In the genomic region with DNA sequence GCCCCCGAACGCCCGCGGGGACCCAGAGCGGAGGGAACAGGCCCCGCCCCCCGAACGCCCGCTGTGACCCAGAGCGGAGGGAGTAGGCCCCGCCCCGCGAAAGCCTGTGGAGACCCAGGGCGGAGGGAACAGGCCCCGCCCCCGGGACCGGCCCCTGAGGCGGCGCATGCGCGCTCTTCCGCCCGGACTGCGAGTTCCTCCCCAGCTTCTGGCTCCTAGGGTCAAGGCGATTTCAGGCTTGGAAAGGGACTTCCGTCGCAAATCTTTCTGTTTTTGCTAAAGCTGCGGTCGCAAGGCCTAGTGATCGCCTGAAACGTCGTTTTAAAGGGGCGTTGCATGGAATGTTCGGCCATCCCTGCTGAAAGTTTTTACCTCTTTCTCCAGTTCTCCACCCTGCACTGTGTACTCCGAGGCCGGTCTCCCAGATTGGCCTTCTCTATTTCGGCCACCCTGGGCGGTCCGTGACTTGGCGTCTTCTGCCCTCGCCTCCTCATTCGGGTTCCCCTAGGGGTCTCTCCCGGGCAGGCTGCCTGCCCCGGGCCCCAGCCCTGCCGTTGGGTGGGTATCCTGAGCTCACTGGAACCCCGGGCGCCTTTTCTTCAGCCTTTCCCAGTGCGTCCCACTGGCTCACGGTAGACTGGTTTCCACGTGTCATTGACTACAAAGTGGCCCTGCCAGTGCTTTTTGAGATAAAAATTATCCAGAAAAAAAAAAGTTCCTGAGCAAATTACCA, we compare ENCODE assay signal across 8 cellular contexts. TPM values are rescaled to one million over a fixed set of nuclear protein-coding genes. Genes with fewer than 3 reads are reported as not detected.
DNase-seq lines count a peak whose midpoint lies in the region; ATAC-seq and TF ChIP-seq lines count a peak whose summit lies in the region.

No MANE protein-coding gene starts in this region.

- H3K4me3 ChIP-seq in BJ (ENCODE audit: low read depth, low read length) (peak overlapping the region; percentile 76), colonic mucosa (peak overlapping the region; percentile 79)

- peak; percentile 77 for ATAC-seq in HG03457 (IDR thresholded peaks at IDR 0.05; ENCODE audit: unreplicated experiment)

- no peaks in the 10 kb centered on the region for H3K27me3 ChIP-seq in BJ (ENCODE audit: control insufficient read depth, insufficient read depth, low read length)
- H3K27me3 ChIP-seq in colonic mucosa, result no peaks in the 10 kb centered on the region

- intact Hi-C loops in colonic mucosa (cut with DNase I), result no loop called here

- no peaks in the 10 kb centered on the region for H3K36me3 ChIP-seq in BJ (ENCODE audit: control insufficient read depth, insufficient read depth, low read length)
- H3K36me3 ChIP-seq in colonic mucosa, result no peaks in the 10 kb centered on the region

- peak; percentile 62 for DNase-seq in BJ (ENCODE audit: low read depth)
- peak; percentile 68 for DNase-seq in GM19240 (ENCODE audit: insufficient read length, low spot score)
- DNase-seq in NCI-H524 treated with DMSO at 0.1 percent for 48 hours (lab: John Stamatoyannopoulos, UW), result peak; percentile 60
- peak; percentile 97 for DNase-seq in activated CD4-positive, alpha-beta T cell treated with anti-CD3 and anti-CD28 coated beads for 48 hours
- peak; percentile 99 for DNase-seq in colonic mucosa
- peak; percentile 99 for DNase-seq in left kidney (ENCODE audit: low read depth, low spot score)
- DNase-seq in stimulated activated CD4-positive, alpha-beta T cell treated with anti-CD3 and anti-CD28 coated beads, Interleukin-1b, Interleukin-23, amount 100 ng/mL, for 48 hours, result peak; percentile 96

- H3K27ac ChIP-seq in colonic mucosa, result peak overlapping the region; percentile 65

- POLR2A ChIA-PET in BJ (lab: Charles Lee), result no interaction called here

- peak overlapping the region; percentile 85 to 86 for H3K9ac ChIP-seq in colonic mucosa (ENCODE audit: low read depth in 2 of 2, low read length in 2 of 2)

- CTCF ChIA-PET in BJ (lab: Yijun Ruan, JAX), result interaction anchor here (1.3 kb wide), 1 partner anchor 11 kb away, joined by 6 read pairs; no protein-coding TSS in a partner anchor

- no peaks in the 10 kb centered on the region for H3K4me1 ChIP-seq in colonic mucosa

- H3K9me3 ChIP-seq in colonic mucosa, result no peaks in the 10 kb centered on the region

- no peak for TF ChIP-seq CTCF in BJ (IDR thresholded peaks at IDR 0.05; ENCODE audit: insufficient read depth, low read depth, low read length)
- TF ChIP-seq CTCF in colonic mucosa (IDR thresholded peaks at IDR 0.05), result no peak

RNA-seq across cellular contexts. Expression of gene WDSUB1, which starts 0.4 kb away (rescaled TPM):
- 4.5 and 7.0 TPM in 2 replicates for polyA plus RNA-seq in BJ (2011; rRNA removed)
- polyA minus RNA-seq in BJ (2011; rRNA and poly(A)+ RNA removed), result 6.1 and 6.7 TPM in 2 replicates
- 1 to 10 TPM; 7.2 to 7.5 TPM for total RNA-seq in colonic mucosa

Comparison
In these comparisons a context has a peak if more than half of its experiments do, and no peak if none do; other contexts are left out.
1. Peak in every context shown above with its lines: DNase-seq, ATAC-seq, H3K4me3 ChIP-seq and H3K27ac ChIP-seq.